Comparison of ENCODE assay signal across 22 cellular contexts in the genomic region with DNA sequence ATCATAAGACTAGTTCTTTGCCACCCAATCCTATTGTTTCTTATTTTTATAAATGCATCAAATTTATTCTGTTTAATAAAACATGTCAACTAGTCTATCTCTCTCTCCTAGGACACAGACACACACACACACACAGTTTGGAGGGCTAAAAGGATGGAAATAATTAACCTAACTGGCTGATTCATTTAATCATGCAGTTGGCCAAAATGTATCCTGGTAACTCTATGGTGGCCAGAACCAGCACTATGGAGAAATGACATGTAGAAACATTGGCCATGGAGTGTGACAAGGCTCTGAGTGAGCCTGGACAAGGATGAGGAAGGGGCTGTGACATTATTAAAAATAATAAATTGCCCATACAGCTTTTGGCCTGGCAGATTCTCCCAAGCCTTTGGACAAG.
A peak's percentile ranks its signal among the peaks of the same experiment; 100 is the strongest.
DNase-seq lines count a peak whose midpoint lies in the region; ATAC-seq, FAIRE-seq and TF ChIP-seq lines count a peak whose summit lies in the region.
"Had no signal": no experiment of that assay in that cellular context is flagged by ENCODE, and none has a peak within 500 bp of the region (broad histone marks: within the 10 kb centered on the region; RNA-seq: fewer than 3 reads in every experiment).

No MANE protein-coding gene starts in this region.

- FAIRE-seq in RCC 7860 (lab: Jason Lieb, UNC) = peak; percentile 12
- FAIRE-seq: A549, G401.6, GM12891, GM19239, H1 had no signal

- H3K4me3 ChIP-seq in epithelial cell of proximal tubule (ENCODE audit: low read depth, low read length) (no peak overlapping the region), gastrocnemius medialis (no peak overlapping the region), upper lobe of right lung (no peak overlapping the region)
- H3K4me3 ChIP-seq: A549; BLaER1 treated with 17β-estradiol and CSF1 and Interleukin-3, amounts not matched to agents 10 nM and 100 nM had no signal

- H3K27me3 ChIP-seq in gastrocnemius medialis (no peaks in the 10 kb centered on the region), upper lobe of right lung (no peaks in the 10 kb centered on the region)
- H3K27me3 ChIP-seq: BLaER1 treated with 17β-estradiol and CSF1 and Interleukin-3, amounts not matched to agents 10 nM and 100 nM had no signal

- DNase-seq in ACHN (peak; percentile 17), RCC 7860 (ENCODE audit: low spot score) (no peak), epithelial cell of proximal tubule (ENCODE audit: low read depth) (peak; percentile 13), kidney tubule cell (ENCODE audit: low spot score) (peak; percentile 63), gastrocnemius medialis (no peak), upper lobe of right lung (no peak)
- no peak for DNase-seq in activated naive CD4-positive, alpha-beta T cell treated with anti-CD3 and anti-CD28 coated beads, Interleukin-2, amount 50 U/mL, for 72 hours (ENCODE audit: low spot score in 2 of 2)
- DNase-seq: CD8-positive, alpha-beta T cell; DMS 273 treated with DMSO at 0.1 percent for 48 hours; DMS53; DND-41; EL; H9 had no signal

- intact Hi-C loops in gastrocnemius medialis (cut with DNase I; ENCODE audit: low total_unique reads) (no loop called here), upper lobe of right lung (cut with DNase I) (no loop called here)

- H3K36me3 ChIP-seq in gastrocnemius medialis (no peaks in the 10 kb centered on the region), upper lobe of right lung (no peaks in the 10 kb centered on the region)

- in situ Hi-C loops in ACHN (cut with HindIII; ENCODE audit: low pct_ligation_motif_present, low pct_unique_long_range_greater_than_20kb, low sequenced_read_pairs) (no loop called here), gastrocnemius medialis (cut with MboI; ENCODE audit: low sequenced_read_pairs in 4 of 4) (no loop called here)

- no peak overlapping the region for H3K27ac Mint-ChIP-seq in activated naive CD4-positive, alpha-beta T cell treated with anti-CD3 and anti-CD28 coated beads, Interleukin-2, amount 50 U/mL, for 72 hours
- H3K27ac Mint-ChIP-seq: CD8-positive, alpha-beta T cell; H9 had no signal

- H3K4me1 ChIP-seq in gastrocnemius medialis (no peaks in the 10 kb centered on the region), upper lobe of right lung (peaks cover 9% of the 10 kb centered on the region)
- H3K4me1 ChIP-seq: A549; BLaER1 treated with 17β-estradiol and CSF1 and Interleukin-3, amounts not matched to agents 10 nM and 100 nM had no signal

- H3K36me3 Mint-ChIP-seq in activated naive CD4-positive, alpha-beta T cell treated with anti-CD3 and anti-CD28 coated beads, Interleukin-2, amount 50 U/mL, for 72 hours = peaks cover 6 to 15% of the 10 kb centered on the region in 2 donors

- H3K9me3 ChIP-seq in gastrocnemius medialis (no peaks in the 10 kb centered on the region), upper lobe of right lung (no peaks in the 10 kb centered on the region)

- no peak overlapping the region for H3K27ac ChIP-seq in gastrocnemius medialis
- no peak overlapping the region for H3K27ac ChIP-seq in upper lobe of right lung
- H3K27ac ChIP-seq: 22Rv1; A549; BLaER1 treated with 17β-estradiol and CSF1 and Interleukin-3, amounts not matched to agents 10 nM and 100 nM; HL-60 had no signal

- no peak for TF ChIP-seq POLR2A in gastrocnemius medialis (IDR thresholded peaks at IDR 0.05)

- no peaks in the 10 kb centered on the region for H3K9me3 Mint-ChIP-seq in activated naive CD4-positive, alpha-beta T cell treated with anti-CD3 and anti-CD28 coated beads, Interleukin-2, amount 50 U/mL, for 72 hours

- ATAC-seq in HG02642 (IDR thresholded peaks at IDR 0.05; ENCODE audit: poor library complexity, unreplicated experiment) (no peak), gastrocnemius medialis (no peak), upper lobe of right lung (no peak)
- no peak for ATAC-seq in activated naive CD4-positive, alpha-beta T cell treated with anti-CD3 and anti-CD28 coated beads, Interleukin-2, amount 50 U/mL, for 72 hours
- ATAC-seq: A549; CD8-positive, alpha-beta T cell had no signal

- no peak for TF ChIP-seq CTCF in epithelial cell of proximal tubule (conservative IDR thresholded peaks at IDR 0.05; ENCODE audit: low read depth, low read length)
- no peak for TF ChIP-seq CTCF in gastrocnemius medialis (IDR thresholded peaks at IDR 0.05 in 4 of 5, conservative IDR thresholded peaks at IDR 0.05 in 1 of 5)
- TF ChIP-seq CTCF in upper lobe of right lung (IDR thresholded peaks at IDR 0.05) = no peak

Comparison
In these comparisons a context has a peak if more than half of its experiments do, and no peak if none do; other contexts are left out.
1. DNase-seq: peak in ACHN (single experiment), epithelial cell of proximal tubule (single experiment) and kidney tubule cell (single experiment); none in RCC 7860 (single experiment), gastrocnemius medialis (0 of 2), upper lobe of right lung (single experiment) and activated naive CD4-positive, alpha-beta T cell treated with anti-CD3 and anti-CD28 coated beads, Interleukin-2, amount 50 U/mL, for 72 hours (0 of 2).